25 cellular contexts compared by ENCODE assay signal in genomic region chrX:29851971-29852605, GRCh38.
"Had no signal": no experiment of that assay in that cellular context is flagged by ENCODE, and none has a peak within 500 bp of the region (broad histone marks: within the 10 kb centered on the region; RNA-seq: fewer than 3 reads in every experiment).

No MANE protein-coding gene starts in this region.

- H2AFZ ChIP-seq: parathyroid adenoma had no signal

- ATAC-seq: activated CD4-positive, CD25-positive, alpha-beta regulatory T cell treated with anti-CD3 and anti-CD28 coated beads, Interleukin-2, amount 50 U/mL, for 24 hours; activated naive CD8-positive, alpha-beta T cell treated with anti-CD3 and anti-CD28 coated beads, Interleukin-2, amount 50 U/mL, for 24 hours; effector memory CD8-positive, alpha-beta T cell; foreskin keratinocyte; left ventricle myocardium superior; right lobe of liver; stimulated activated memory B cell treated with anti-CD40 and anti-IgM and Interleukin-4, amounts not matched to agents 10 μg/mL and 1 μg/mL and 100 μg/mL, for 72 hours had no signal

- H3K27me3 ChIP-seq: brain microvascular endothelial cell, esophagus squamous epithelium, foreskin keratinocyte, right lobe of liver, stomach, transverse colon, uterus had no signal

- H3K4me1 ChIP-seq: esophagus squamous epithelium, foreskin keratinocyte, parathyroid adenoma, right lobe of liver, stomach, transverse colon, uterus had no signal

- H3K4me3 ChIP-seq: esophagus squamous epithelium, right lobe of liver, skin epidermis, stomach, transverse colon, uterus had no signal

- H3K36me3 ChIP-seq: brain microvascular endothelial cell, esophagus squamous epithelium, right lobe of liver, stomach, transverse colon, uterus had no signal

- DNase-seq: activated CD4-positive, alpha-beta memory T cell treated with anti-CD3 and anti-CD28 coated beads, Interleukin-2, amount 10 ng/mL, durations not matched to agents 7 days and 5 days; activated CD4-positive, alpha-beta T cell treated with anti-CD3 and anti-CD28 coated beads, Interleukin-2, amount 10 ng/mL, durations not matched to agents 24 days and 14 days; activated effector memory CD4-positive, alpha-beta T cell treated with anti-CD3 and anti-CD28 coated beads, Interleukin-2, amount 50 U/mL, for 16 hours; activated naive CD4-positive, alpha-beta T cell treated with anti-CD3 and anti-CD28 coated beads, Interleukin-2, amount 10 ng/mL, durations not matched to agents 7 days and 5 days; activated naive CD8-positive, alpha-beta T cell treated with anti-CD3 and anti-CD28 coated beads, Interleukin-2, amount 50 U/mL, for 24 hours; activated T-cell treated with anti-CD3 and anti-CD28 coated beads for 4 hours; caudate nucleus; effector memory CD8-positive, alpha-beta T cell; esophagus squamous epithelium; foreskin keratinocyte; immature natural killer cell; left ventricle myocardium superior; mammary epithelial cell; nephron progenitor cell; right lobe of liver; stomach; transverse colon; uterus had no signal

- H3K9me3 ChIP-seq: esophagus squamous epithelium, right lobe of liver, stomach, transverse colon, uterus had no signal

- H3K9ac ChIP-seq: parathyroid adenoma had no signal

- H3K36me3 Mint-ChIP-seq: activated naive CD4-positive, alpha-beta T cell treated with anti-CD3 and anti-CD28 coated beads, Interleukin-2, amount 10 ng/mL, durations not matched to agents 7 days and 5 days; immature natural killer cell; stimulated activated memory B cell treated with anti-CD40 and anti-IgM and Interleukin-4, amounts not matched to agents 10 μg/mL and 1 μg/mL and 100 μg/mL, for 72 hours had no signal

- H3K27ac Mint-ChIP-seq: activated CD4-positive, alpha-beta memory T cell treated with anti-CD3 and anti-CD28 coated beads, Interleukin-2, amount 10 ng/mL, durations not matched to agents 7 days and 5 days; activated CD4-positive, alpha-beta T cell treated with anti-CD3 and anti-CD28 coated beads, Interleukin-2, amount 10 ng/mL, durations not matched to agents 24 days and 14 days; activated naive CD4-positive, alpha-beta T cell treated with anti-CD3 and anti-CD28 coated beads, Interleukin-2, amount 10 ng/mL, durations not matched to agents 7 days and 5 days; activated naive CD8-positive, alpha-beta T cell treated with anti-CD3 and anti-CD28 coated beads, Interleukin-2, amount 50 U/mL, for 24 hours; effector memory CD8-positive, alpha-beta T cell; immature natural killer cell; stimulated activated memory B cell treated with anti-CD40 and anti-IgM and Interleukin-4, amounts not matched to agents 10 μg/mL and 1 μg/mL and 100 μg/mL, for 72 hours; T-helper 2 cell treated with Interferon-gamma antibody and Interleukin-4, amounts not matched to agents 5 μg/mL and 100 μg/mL, for 36 hours had no signal

- H3K79me2 ChIP-seq: parathyroid adenoma had no signal

- H3K27ac ChIP-seq: brain microvascular endothelial cell, esophagus squamous epithelium, foreskin keratinocyte, parathyroid adenoma, right lobe of liver, skin epidermis, stomach, transverse colon, uterus, VCaP had no signal

- H3K9me3 Mint-ChIP-seq: activated CD4-positive, alpha-beta memory T cell treated with anti-CD3 and anti-CD28 coated beads, Interleukin-2, amount 10 ng/mL, durations not matched to agents 7 days and 5 days; activated CD4-positive, alpha-beta T cell treated with anti-CD3 and anti-CD28 coated beads, Interleukin-2, amount 10 ng/mL, durations not matched to agents 24 days and 14 days; activated naive CD4-positive, alpha-beta T cell treated with anti-CD3 and anti-CD28 coated beads, Interleukin-2, amount 10 ng/mL, durations not matched to agents 7 days and 5 days; activated naive CD8-positive, alpha-beta T cell treated with anti-CD3 and anti-CD28 coated beads, Interleukin-2, amount 50 U/mL, for 24 hours; effector memory CD8-positive, alpha-beta T cell; nephron progenitor cell; stimulated activated memory B cell treated with anti-CD40 and anti-IgM and Interleukin-4, amounts not matched to agents 10 μg/mL and 1 μg/mL and 100 μg/mL, for 72 hours; T-helper 2 cell treated with Interferon-gamma antibody and Interleukin-4, amounts not matched to agents 5 μg/mL and 100 μg/mL, for 36 hours had no signal
